ENCODE assay signal across 1 cellular context in the genomic region with DNA sequence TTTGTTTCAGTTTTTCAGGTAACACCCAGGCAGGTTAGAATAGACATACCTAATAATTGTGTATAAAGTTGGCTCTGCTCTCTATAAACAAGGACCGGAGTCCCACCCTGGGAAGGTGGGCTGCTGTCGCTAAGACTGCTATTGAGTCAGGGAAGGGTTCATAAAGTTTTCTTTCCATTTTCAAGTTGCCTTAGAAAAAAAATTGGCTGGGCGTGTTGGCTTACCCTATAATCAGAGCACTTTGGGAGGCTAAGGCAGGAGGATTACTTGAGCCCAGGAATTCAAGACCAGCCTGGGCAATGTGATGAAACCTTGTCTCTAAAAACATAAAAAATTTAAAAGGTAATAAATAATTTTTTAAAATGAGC.
TF ChIP-seq lines count a peak whose summit lies in the region.

No MANE protein-coding gene starts in this region.

TF ChIP-seq in liver, 16 proteins besides CTCF, POLR2A, EP300 and RAD21 (continued from another document):
- TF ChIP-seq, protein P1, sequence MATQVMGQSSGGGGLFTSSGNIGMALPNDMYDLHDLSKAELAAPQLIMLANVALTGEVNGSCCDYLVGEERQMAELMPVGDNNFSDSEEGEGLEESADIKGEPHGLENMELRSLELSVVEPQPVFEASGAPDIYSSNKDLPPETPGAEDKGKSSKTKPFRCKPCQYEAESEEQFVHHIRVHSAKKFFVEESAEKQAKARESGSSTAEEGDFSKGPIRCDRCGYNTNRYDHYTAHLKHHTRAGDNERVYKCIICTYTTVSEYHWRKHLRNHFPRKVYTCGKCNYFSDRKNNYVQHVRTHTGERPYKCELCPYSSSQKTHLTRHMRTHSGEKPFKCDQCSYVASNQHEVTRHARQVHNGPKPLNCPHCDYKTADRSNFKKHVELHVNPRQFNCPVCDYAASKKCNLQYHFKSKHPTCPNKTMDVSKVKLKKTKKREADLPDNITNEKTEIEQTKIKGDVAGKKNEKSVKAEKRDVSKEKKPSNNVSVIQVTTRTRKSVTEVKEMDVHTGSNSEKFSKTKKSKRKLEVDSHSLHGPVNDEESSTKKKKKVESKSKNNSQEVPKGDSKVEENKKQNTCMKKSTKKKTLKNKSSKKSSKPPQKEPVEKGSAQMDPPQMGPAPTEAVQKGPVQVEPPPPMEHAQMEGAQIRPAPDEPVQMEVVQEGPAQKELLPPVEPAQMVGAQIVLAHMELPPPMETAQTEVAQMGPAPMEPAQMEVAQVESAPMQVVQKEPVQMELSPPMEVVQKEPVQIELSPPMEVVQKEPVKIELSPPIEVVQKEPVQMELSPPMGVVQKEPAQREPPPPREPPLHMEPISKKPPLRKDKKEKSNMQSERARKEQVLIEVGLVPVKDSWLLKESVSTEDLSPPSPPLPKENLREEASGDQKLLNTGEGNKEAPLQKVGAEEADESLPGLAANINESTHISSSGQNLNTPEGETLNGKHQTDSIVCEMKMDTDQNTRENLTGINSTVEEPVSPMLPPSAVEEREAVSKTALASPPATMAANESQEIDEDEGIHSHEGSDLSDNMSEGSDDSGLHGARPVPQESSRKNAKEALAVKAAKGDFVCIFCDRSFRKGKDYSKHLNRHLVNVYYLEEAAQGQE (IDR thresholded peaks at IDR 0.05), result no peak
- no peak for TF ChIP-seq HNF4G (IDR thresholded peaks at IDR 0.05)
- TF ChIP-seq, protein P2, sequence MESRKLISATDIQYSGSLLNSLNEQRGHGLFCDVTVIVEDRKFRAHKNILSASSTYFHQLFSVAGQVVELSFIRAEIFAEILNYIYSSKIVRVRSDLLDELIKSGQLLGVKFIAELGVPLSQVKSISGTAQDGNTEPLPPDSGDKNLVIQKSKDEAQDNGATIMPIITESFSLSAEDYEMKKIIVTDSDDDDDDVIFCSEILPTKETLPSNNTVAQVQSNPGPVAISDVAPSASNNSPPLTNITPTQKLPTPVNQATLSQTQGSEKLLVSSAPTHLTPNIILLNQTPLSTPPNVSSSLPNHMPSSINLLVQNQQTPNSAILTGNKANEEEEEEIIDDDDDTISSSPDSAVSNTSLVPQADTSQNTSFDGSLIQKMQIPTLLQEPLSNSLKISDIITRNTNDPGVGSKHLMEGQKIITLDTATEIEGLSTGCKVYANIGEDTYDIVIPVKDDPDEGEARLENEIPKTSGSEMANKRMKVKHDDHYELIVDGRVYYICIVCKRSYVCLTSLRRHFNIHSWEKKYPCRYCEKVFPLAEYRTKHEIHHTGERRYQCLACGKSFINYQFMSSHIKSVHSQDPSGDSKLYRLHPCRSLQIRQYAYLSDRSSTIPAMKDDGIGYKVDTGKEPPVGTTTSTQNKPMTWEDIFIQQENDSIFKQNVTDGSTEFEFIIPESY (IDR thresholded peaks at IDR 0.05), result no peak
- no peak for TF ChIP-seq YY1 (IDR thresholded peaks at IDR 0.05)
- TF ChIP-seq TAF1 (conservative IDR thresholded peaks at IDR 0.05), result no peak
- TF ChIP-seq, protein P3, sequence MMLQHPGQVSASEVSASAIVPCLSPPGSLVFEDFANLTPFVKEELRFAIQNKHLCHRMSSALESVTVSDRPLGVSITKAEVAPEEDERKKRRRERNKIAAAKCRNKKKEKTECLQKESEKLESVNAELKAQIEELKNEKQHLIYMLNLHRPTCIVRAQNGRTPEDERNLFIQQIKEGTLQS (IDR thresholded peaks at IDR 0.05), result no peak
